23 cellular contexts compared by ENCODE assay signal in genomic region chr20:61134286-61135035, GRCh38.
"Had no signal": no experiment of that assay in that cellular context is flagged by ENCODE, and none has a peak within 500 bp of the region (broad histone marks: within the 10 kb centered on the region; RNA-seq: fewer than 3 reads in every experiment).

No MANE protein-coding gene starts in this region.

- H3K4me3 ChIP-seq: dorsolateral prefrontal cortex, gastroesophageal sphincter, left ventricle myocardium inferior, lower lobe of right lung, psoas muscle, right lobe of liver, skin epidermis, stomach, thoracic aorta, transverse colon had no signal

- H3K4me1 ChIP-seq: left ventricle myocardium inferior, lower lobe of right lung, psoas muscle, right lobe of liver, stomach, transverse colon had no signal

- DNase-seq: cortex of kidney; dorsolateral prefrontal cortex; effector memory CD4-positive, alpha-beta T cell; foreskin fibroblast; immature natural killer cell; left ventricle myocardium inferior; lower lobe of right lung; naive B cell; psoas muscle; retina; right lobe of liver; stimulated activated CD4-positive, alpha-beta T cell treated with anti-CD3 and anti-CD28 coated beads, Interleukin-2, amount 100 ng/mL, for 24 hours; stimulated activated CD4-positive, alpha-beta T cell treated with anti-CD3 and anti-CD28 coated beads, Interleukin-4, amount 100 ng/mL, for 4 hours; stimulated activated naive CD4-positive, alpha-beta T cell; stomach; substantia nigra; transverse colon had no signal

- ATAC-seq: esophagus mucosa, gastroesophageal sphincter, lower lobe of right lung, psoas muscle, right lobe of liver had no signal

- H3K27me3 ChIP-seq: gastroesophageal sphincter, right lobe of liver had no signal

- FAIRE-seq: endometrium, keratinocyte had no signal

- H3K36me3 ChIP-seq: gastroesophageal sphincter, left ventricle myocardium inferior, lower lobe of right lung, right lobe of liver, stomach, thoracic aorta, transverse colon had no signal

- H3K27ac ChIP-seq: dorsolateral prefrontal cortex, gastroesophageal sphincter, left ventricle myocardium inferior, lower lobe of right lung, psoas muscle, right lobe of liver, skin epidermis, stomach, thoracic aorta, transverse colon had no signal

- H3K9me3 ChIP-seq: gastroesophageal sphincter, left ventricle myocardium inferior, lower lobe of right lung, psoas muscle, right lobe of liver, stomach, thoracic aorta, transverse colon had no signal
